Comparison of ENCODE assay signal across 1 cellular context in genomic region chr20:50464026-50464724, GRCh38.
TF ChIP-seq lines count a peak whose summit lies in the region.

No MANE protein-coding gene starts in this region.

TF ChIP-seq in HepG2, 621 proteins besides CTCF, POLR2A, EP300 and RAD21 (continued from another document and continues in another):
- no peak for TF ChIP-seq ATF1 (CRISPR knock-in tag; IDR thresholded peaks at IDR 0.05)
- TF ChIP-seq, protein P1, sequence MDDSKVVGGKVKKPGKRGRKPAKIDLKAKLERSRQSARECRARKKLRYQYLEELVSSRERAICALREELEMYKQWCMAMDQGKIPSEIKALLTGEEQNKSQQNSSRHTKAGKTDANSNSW (CRISPR knock-in tag; IDR thresholded peaks at IDR 0.05; ENCODE audit: borderline replicate concordance), result no peak
- no peak for TF ChIP-seq GLI4 (CRISPR knock-in tag; IDR thresholded peaks at IDR 0.05; ENCODE audit: borderline replicate concordance)
- TF ChIP-seq RFX5 (IDR thresholded peaks at IDR 0.05; ENCODE audit: low read depth, low read length), result no peak
- no peak; the same call in 1 of the 2 replicates for TF ChIP-seq SMAD3 (CRISPR knock-in tag; IDR thresholded peaks at IDR 0.05)
- TF ChIP-seq, protein P2, sequence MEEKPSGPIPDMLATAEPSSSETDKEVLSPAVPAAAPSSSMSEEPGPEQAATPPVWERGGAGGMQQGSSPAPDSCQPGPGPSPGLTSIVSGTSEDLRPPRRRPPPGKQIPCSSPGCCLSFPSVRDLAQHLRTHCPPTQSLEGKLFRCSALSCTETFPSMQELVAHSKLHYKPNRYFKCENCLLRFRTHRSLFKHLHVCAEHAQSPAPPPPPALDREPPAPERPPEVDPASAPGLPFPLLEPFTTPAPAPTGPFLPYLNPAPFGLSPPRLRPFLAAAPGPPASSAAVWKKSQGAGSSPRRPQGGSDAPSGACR (CRISPR knock-in tag; IDR thresholded peaks at IDR 0.05), result no peak
- no peak for TF ChIP-seq MBD4 (IDR thresholded peaks at IDR 0.05; ENCODE audit: borderline replicate concordance, low read length)
- TF ChIP-seq ZFY (CRISPR knock-in tag; IDR thresholded peaks at IDR 0.05), result 0 out of 2 replicates have a peak, but pooled peaks have one; percentile 51
- no peak for TF ChIP-seq MTF1 (CRISPR knock-in tag; IDR thresholded peaks at IDR 0.05)
- no peak for TF ChIP-seq ZNF460 (CRISPR knock-in tag; IDR thresholded peaks at IDR 0.05; ENCODE audit: borderline replicate concordance)
- TF ChIP-seq ZNF850 (CRISPR knock-in tag; conservative IDR thresholded peaks at IDR 0.05), result no peak
- no peak for TF ChIP-seq ZNF674 (CRISPR knock-in tag; IDR thresholded peaks at IDR 0.05; ENCODE audit: low read depth)
- TF ChIP-seq, protein P3, sequence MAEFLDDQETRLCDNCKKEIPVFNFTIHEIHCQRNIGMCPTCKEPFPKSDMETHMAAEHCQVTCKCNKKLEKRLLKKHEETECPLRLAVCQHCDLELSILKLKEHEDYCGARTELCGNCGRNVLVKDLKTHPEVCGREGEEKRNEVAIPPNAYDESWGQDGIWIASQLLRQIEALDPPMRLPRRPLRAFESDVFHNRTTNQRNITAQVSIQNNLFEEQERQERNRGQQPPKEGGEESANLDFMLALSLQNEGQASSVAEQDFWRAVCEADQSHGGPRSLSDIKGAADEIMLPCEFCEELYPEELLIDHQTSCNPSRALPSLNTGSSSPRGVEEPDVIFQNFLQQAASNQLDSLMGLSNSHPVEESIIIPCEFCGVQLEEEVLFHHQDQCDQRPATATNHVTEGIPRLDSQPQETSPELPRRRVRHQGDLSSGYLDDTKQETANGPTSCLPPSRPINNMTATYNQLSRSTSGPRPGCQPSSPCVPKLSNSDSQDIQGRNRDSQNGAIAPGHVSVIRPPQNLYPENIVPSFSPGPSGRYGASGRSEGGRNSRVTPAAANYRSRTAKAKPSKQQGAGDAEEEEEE (CRISPR knock-in tag; IDR thresholded peaks at IDR 0.05; ENCODE audit: borderline replicate concordance), result no peak
- TF ChIP-seq FUBP1 (CRISPR knock-in tag; IDR thresholded peaks at IDR 0.05; ENCODE audit: borderline replicate concordance), result no peak
- TF ChIP-seq, protein P4, sequence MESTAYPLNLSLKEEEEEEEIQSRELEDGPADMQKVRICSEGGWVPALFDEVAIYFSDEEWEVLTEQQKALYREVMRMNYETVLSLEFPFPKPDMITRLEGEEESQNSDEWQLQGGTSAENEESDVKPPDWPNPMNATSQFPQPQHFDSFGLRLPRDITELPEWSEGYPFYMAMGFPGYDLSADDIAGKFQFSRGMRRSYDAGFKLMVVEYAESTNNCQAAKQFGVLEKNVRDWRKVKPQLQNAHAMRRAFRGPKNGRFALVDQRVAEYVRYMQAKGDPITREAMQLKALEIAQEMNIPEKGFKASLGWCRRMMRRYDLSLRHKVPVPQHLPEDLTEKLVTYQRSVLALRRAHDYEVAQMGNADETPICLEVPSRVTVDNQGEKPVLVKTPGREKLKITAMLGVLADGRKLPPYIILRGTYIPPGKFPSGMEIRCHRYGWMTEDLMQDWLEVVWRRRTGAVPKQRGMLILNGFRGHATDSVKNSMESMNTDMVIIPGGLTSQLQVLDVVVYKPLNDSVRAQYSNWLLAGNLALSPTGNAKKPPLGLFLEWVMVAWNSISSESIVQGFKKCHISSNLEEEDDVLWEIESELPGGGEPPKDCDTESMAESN (CRISPR knock-in tag; conservative IDR thresholded peaks at IDR 0.05), result peak; percentile 70
- TF ChIP-seq REPIN1 (CRISPR knock-in tag; IDR thresholded peaks at IDR 0.05; ENCODE audit: borderline replicate concordance, low read depth), result 0 out of 2 replicates have a peak, but pooled peaks have one; percentile 41
- TF ChIP-seq FOXK1 (CRISPR knock-in tag; IDR thresholded peaks at IDR 0.05; ENCODE audit: borderline replicate concordance, low read depth), result no peak
- no peak for TF ChIP-seq ZNF235 (CRISPR knock-in tag; IDR thresholded peaks at IDR 0.05; ENCODE audit: borderline replicate concordance)
- TF ChIP-seq TCF12 (IDR thresholded peaks at IDR 0.05), result no peak
- no peak for TF ChIP-seq TCF12 (CRISPR knock-in tag; IDR thresholded peaks at IDR 0.05)
- TF ChIP-seq ZNF382 (CRISPR knock-in tag; IDR thresholded peaks at IDR 0.05; ENCODE audit: borderline replicate concordance), result no peak
- no peak; the same call in 1 of the 2 replicates for TF ChIP-seq FOXA3 (CRISPR knock-in tag; IDR thresholded peaks at IDR 0.05)
- TF ChIP-seq HNRNPK (IDR thresholded peaks at IDR 0.05; ENCODE audit: low read depth, low read length, poor library complexity, severe bottlenecking), result no peak
- TF ChIP-seq ZBTB8A (CRISPR knock-in tag; IDR thresholded peaks at IDR 0.05; ENCODE audit: borderline replicate concordance, low read depth), result 0 out of 2 replicates have a peak, but pooled peaks have one; percentile 65
- TF ChIP-seq, protein P5, sequence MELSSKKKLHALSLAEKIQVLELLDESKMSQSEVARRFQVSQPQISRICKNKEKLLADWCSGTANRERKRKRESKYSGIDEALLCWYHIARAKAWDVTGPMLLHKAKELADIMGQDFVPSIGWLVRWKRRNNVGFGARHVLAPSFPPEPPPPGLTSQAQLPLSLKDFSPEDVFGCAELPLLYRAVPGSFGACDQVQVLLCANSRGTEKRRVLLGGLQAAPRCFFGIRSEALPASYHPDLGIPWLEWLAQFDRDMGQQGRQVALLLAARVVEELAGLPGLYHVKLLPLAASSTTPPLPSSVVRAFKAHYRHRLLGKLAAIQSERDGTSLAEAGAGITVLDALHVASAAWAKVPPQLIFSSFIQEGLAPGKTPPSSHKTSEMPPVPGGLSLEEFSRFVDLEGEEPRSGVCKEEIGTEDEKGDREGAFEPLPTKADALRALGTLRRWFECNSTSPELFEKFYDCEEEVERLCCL (CRISPR knock-in tag; IDR thresholded peaks at IDR 0.05; ENCODE audit: borderline replicate concordance), result no peak
- no peak for TF ChIP-seq HOXA9 (CRISPR knock-in tag; IDR thresholded peaks at IDR 0.05; ENCODE audit: borderline replicate concordance)
- TF ChIP-seq TARDBP (CRISPR knock-in tag; IDR thresholded peaks at IDR 0.05), result 0 out of 2 replicates have a peak, but pooled peaks have one; percentile 35
- TF ChIP-seq, protein P6, sequence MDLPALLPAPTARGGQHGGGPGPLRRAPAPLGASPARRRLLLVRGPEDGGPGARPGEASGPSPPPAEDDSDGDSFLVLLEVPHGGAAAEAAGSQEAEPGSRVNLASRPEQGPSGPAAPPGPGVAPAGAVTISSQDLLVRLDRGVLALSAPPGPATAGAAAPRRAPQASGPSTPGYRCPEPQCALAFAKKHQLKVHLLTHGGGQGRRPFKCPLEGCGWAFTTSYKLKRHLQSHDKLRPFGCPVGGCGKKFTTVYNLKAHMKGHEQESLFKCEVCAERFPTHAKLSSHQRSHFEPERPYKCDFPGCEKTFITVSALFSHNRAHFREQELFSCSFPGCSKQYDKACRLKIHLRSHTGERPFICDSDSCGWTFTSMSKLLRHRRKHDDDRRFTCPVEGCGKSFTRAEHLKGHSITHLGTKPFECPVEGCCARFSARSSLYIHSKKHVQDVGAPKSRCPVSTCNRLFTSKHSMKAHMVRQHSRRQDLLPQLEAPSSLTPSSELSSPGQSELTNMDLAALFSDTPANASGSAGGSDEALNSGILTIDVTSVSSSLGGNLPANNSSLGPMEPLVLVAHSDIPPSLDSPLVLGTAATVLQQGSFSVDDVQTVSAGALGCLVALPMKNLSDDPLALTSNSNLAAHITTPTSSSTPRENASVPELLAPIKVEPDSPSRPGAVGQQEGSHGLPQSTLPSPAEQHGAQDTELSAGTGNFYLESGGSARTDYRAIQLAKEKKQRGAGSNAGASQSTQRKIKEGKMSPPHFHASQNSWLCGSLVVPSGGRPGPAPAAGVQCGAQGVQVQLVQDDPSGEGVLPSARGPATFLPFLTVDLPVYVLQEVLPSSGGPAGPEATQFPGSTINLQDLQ (CRISPR knock-in tag; IDR thresholded peaks at IDR 0.05), result 0 out of 2 replicates have a peak, but pooled peaks have one; percentile 45
- TF ChIP-seq BORCS8-MEF2B (CRISPR knock-in tag; IDR thresholded peaks at IDR 0.05), result peak; percentile 41; the same call in 1 of the 2 replicates
- 0 out of 2 replicates have a peak, but pooled peaks have one; percentile 62 for TF ChIP-seq ZNF614 (CRISPR knock-in tag; IDR thresholded peaks at IDR 0.05; ENCODE audit: borderline replicate concordance)
- no peak for TF ChIP-seq THAP8 (CRISPR knock-in tag; IDR thresholded peaks at IDR 0.05; ENCODE audit: borderline replicate concordance)
- TF ChIP-seq, protein P7, sequence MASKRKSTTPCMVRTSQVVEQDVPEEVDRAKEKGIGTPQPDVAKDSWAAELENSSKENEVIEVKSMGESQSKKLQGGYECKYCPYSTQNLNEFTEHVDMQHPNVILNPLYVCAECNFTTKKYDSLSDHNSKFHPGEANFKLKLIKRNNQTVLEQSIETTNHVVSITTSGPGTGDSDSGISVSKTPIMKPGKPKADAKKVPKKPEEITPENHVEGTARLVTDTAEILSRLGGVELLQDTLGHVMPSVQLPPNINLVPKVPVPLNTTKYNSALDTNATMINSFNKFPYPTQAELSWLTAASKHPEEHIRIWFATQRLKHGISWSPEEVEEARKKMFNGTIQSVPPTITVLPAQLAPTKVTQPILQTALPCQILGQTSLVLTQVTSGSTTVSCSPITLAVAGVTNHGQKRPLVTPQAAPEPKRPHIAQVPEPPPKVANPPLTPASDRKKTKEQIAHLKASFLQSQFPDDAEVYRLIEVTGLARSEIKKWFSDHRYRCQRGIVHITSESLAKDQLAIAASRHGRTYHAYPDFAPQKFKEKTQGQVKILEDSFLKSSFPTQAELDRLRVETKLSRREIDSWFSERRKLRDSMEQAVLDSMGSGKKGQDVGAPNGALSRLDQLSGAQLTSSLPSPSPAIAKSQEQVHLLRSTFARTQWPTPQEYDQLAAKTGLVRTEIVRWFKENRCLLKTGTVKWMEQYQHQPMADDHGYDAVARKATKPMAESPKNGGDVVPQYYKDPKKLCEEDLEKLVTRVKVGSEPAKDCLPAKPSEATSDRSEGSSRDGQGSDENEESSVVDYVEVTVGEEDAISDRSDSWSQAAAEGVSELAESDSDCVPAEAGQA (IDR thresholded peaks at IDR 0.05; ENCODE audit: low read depth), result no peak
- TF ChIP-seq, protein P7 (CRISPR knock-in tag; IDR thresholded peaks at IDR 0.05; ENCODE audit: borderline replicate concordance), result no peak
- TF ChIP-seq NFYC (CRISPR knock-in tag; IDR thresholded peaks at IDR 0.05), result no peak
- TF ChIP-seq, protein P8, sequence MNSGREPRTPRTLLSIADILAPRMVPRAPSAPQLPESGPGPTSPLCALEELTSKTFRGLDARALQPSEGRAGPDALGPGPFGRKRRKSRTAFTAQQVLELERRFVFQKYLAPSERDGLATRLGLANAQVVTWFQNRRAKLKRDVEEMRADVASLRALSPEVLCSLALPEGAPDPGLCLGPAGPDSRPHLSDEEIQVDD (CRISPR knock-in tag; IDR thresholded peaks at IDR 0.05; ENCODE audit: borderline replicate concordance), result no peak
- TF ChIP-seq ZNF143 (CRISPR knock-in tag; IDR thresholded peaks at IDR 0.05), result no peak
- no peak for TF ChIP-seq RARG (CRISPR knock-in tag; IDR thresholded peaks at IDR 0.05; ENCODE audit: low read depth)
- TF ChIP-seq PCBP2 (optimal IDR thresholded peaks at IDR 0.05; ENCODE audit: low read depth, low read length, poor library complexity, severe bottlenecking), result no peak
- TF ChIP-seq ZNF234 (CRISPR knock-in tag; conservative IDR thresholded peaks at IDR 0.05), result no peak
- no peak for TF ChIP-seq ZNF879 (CRISPR knock-in tag; IDR thresholded peaks at IDR 0.05)
- TF ChIP-seq ISL2 (CRISPR knock-in tag; IDR thresholded peaks at IDR 0.05), result peak; percentile 31; the same call in 1 of the 2 replicates
- no peak for TF ChIP-seq ZKSCAN1 (IDR thresholded peaks at IDR 0.05; ENCODE audit: low read length)
- TF ChIP-seq DR1 (CRISPR knock-in tag; IDR thresholded peaks at IDR 0.05), result no peak
- TF ChIP-seq PHB2 (IDR thresholded peaks at IDR 0.05; ENCODE audit: partially characterized antibody), result no peak
- no peak for TF ChIP-seq ZNF713 (CRISPR knock-in tag; IDR thresholded peaks at IDR 0.05)
